31 cellular contexts compared by ENCODE assay signal in the genomic region with DNA sequence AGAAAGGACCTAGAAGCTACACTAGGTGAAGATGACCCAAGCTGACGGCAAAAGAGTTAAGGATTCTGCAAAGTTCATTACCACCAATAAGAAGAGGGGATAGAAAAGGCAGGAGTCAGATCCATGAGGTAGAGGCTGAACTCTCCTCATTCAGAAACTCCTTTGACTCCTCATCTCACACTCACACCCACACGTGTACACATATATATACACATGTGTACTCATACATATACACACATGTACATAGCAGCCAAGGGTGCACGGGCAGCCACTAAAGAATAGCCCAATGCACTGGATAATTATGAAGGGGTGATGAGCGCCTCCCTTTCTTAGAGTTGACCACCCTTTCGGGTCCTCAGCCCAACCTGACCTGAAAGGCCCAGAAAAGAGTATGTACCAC.
DNase-seq lines count a peak whose midpoint lies in the region; ATAC-seq, FAIRE-seq and TF ChIP-seq lines count a peak whose summit lies in the region.
"Had no signal": no experiment of that assay in that cellular context is flagged by ENCODE, and none has a peak within 500 bp of the region (broad histone marks: within the 10 kb centered on the region; RNA-seq: fewer than 3 reads in every experiment).

No MANE protein-coding gene starts in this region.

- no peak for ATAC-seq in HepG2
- ATAC-seq in right lobe of liver = no peak
- ATAC-seq: A549; CD8-positive, alpha-beta T cell had no signal

- H3K4me2 ChIP-seq in HepG2 (ENCODE audit: low read depth, low read length) = no peak overlapping the region
- H3K4me2 ChIP-seq: A549; BLaER1; BLaER1 treated with 17β-estradiol and CSF1 and Interleukin-3, amounts not matched to agents 10 nM and 100 nM had no signal

- H3K9ac ChIP-seq in HepG2 (ENCODE audit: insufficient read depth, low read depth, low read length) = no peak overlapping the region
- H3K9ac ChIP-seq: BLaER1; BLaER1 treated with 17β-estradiol and CSF1 and Interleukin-3, amounts not matched to agents 10 nM and 100 nM had no signal

- TF ChIP-seq POLR2A in HepG2 (IDR thresholded peaks at IDR 0.05; ENCODE audit: insufficient read depth in 1 of 2, low read depth in 2 of 2, low read length in 2 of 2) = no peak
- no peak for TF ChIP-seq POLR2A in right lobe of liver (IDR thresholded peaks at IDR 0.05)
- no peak for TF ChIP-seq POLR2A in esophagus muscularis mucosa (IDR thresholded peaks at IDR 0.05; ENCODE audit: low read depth)

- TF ChIP-seq RAD21 in HepG2 (CRISPR knock-in tag; IDR thresholded peaks at IDR 0.05) = no peak

- no peak overlapping the region for H2AFZ ChIP-seq in HepG2 (ENCODE audit: low read length)

- POLR2A ChIA-PET in HepG2 (lab: Yijun Ruan, JAX) = no interaction called here

- no peak for FAIRE-seq in HepG2 (lab: Jason Lieb, UNC)
- FAIRE-seq: A204.1, D721Med had no signal

- H3K27me3 ChIP-seq in HepG2 (ENCODE audit: control insufficient read depth in 1 of 2, insufficient read depth in 2 of 2, low read length in 2 of 2) (no peaks in the 10 kb centered on the region), right lobe of liver (no peaks in the 10 kb centered on the region), esophagus muscularis mucosa (peaks cover 0 to 3% (median 0%) of the 10 kb centered on the region in 4 donors)
- H3K27me3 ChIP-seq: BE2C; BLaER1; BLaER1 treated with 17β-estradiol and CSF1 and Interleukin-3, amounts not matched to agents 10 nM and 100 nM had no signal

- intact Hi-C loops in HepG2 (cut with micrococcal nuclease; ENCODE audit: unreplicated experiment) = no loop called here
- intact Hi-C loops in right lobe of liver (cut with DNase I) = no loop called here
- intact Hi-C loops in esophagus muscularis mucosa (cut with DNase I) = no loop called here

- H3K79me2 ChIP-seq in HepG2 (ENCODE audit: insufficient read depth, low read length) = no peaks in the 10 kb centered on the region

- H3K4me1 ChIP-seq in HepG2 (ENCODE audit: insufficient read depth, low read length) (no peaks in the 10 kb centered on the region), right lobe of liver (no peaks in the 10 kb centered on the region), esophagus muscularis mucosa (peaks cover 0 to 5% (median 2%) of the 10 kb centered on the region in 4 donors)
- H3K4me1 ChIP-seq: A549, BE2C, BLaER1, Caco-2 had no signal

- BruUV-seq in HepG2 (replicated peaks; lab: Mats Ljungman, UMichigan) = no TSS peak

- CTCF ChIA-PET in HepG2 (lab: Yijun Ruan, JAX; ENCODE audit: low intra/inter-chr PET ratio, low total read pairs) = no interaction called here

- H3K4me3 ChIP-seq in HepG2 (replicated peaks in 1 of 3; ENCODE audit: insufficient read depth in 1 of 3, low read depth in 2 of 3, low read length in 3 of 3) = no peak overlapping the region
- no peak overlapping the region for H3K4me3 ChIP-seq in right lobe of liver
- H3K4me3 ChIP-seq in esophagus muscularis mucosa = no peak overlapping the region
- H3K4me3 ChIP-seq: A549; BLaER1; BLaER1 treated with 17β-estradiol and CSF1 and Interleukin-3, amounts not matched to agents 10 nM and 100 nM had no signal

- H3K27ac ChIP-seq in HepG2 (ENCODE audit: extremely low read length, insufficient read depth, low read length) (no peak overlapping the region), right lobe of liver (no peak overlapping the region), esophagus muscularis mucosa (replicated peaks in 1 of 4) (no peak overlapping the region)
- H3K27ac ChIP-seq: 22Rv1; A549; BLaER1; BLaER1 treated with 17β-estradiol and CSF1 and Interleukin-3, amounts not matched to agents 10 nM and 100 nM; C4-2B had no signal

- H4K20me1 ChIP-seq in HepG2 (ENCODE audit: insufficient read depth, low read length) = no peaks in the 10 kb centered on the region
- H4K20me1 ChIP-seq: BLaER1; BLaER1 treated with 17β-estradiol and CSF1 and Interleukin-3, amounts not matched to agents 10 nM and 100 nM had no signal

- H3K9me3 ChIP-seq in HepG2 (ENCODE audit: low read length) (peaks cover 96% of the 10 kb centered on the region), right lobe of liver (no peaks in the 10 kb centered on the region), esophagus muscularis mucosa (no peaks in the 10 kb centered on the region)
- H3K9me3 ChIP-seq: A549; BE2C; BLaER1; BLaER1 treated with 17β-estradiol and CSF1 and Interleukin-3, amounts not matched to agents 10 nM and 100 nM; Caco-2 had no signal

- no peak for TF ChIP-seq CTCF in HepG2 (CRISPR knock-in tag; IDR thresholded peaks at IDR 0.05)
- no peak for TF ChIP-seq CTCF in right lobe of liver (IDR thresholded peaks at IDR 0.05)
- no peak for TF ChIP-seq CTCF in esophagus muscularis mucosa (IDR thresholded peaks at IDR 0.05)

- WGBS in HepG2 (ENCODE audit: low lambda C conversion rate) = 2% methylated on average over 5 of the region's 5 CpGs
- 44% methylated on average over 4 of the region's 5 CpGs for WGBS in right lobe of liver (ENCODE audit: insufficient coverage, low coverage, low lambda C conversion rate, missing lambda C conversion rate)
- 90% methylated on average over 5 of the region's 5 CpGs for WGBS in esophagus muscularis mucosa

- DNase-seq in HepG2 (ENCODE audit: low spot score) (no peak), right lobe of liver (no peak), esophagus muscularis mucosa (ENCODE audit: extremely low spot score) (peak; percentile 8), HCEC 1CT (no peak)
- DNase-seq: 8988T; ACHN; AML-193; BE2C; C1 segment of cervical spinal cord; Caco-2; Calu3; CD4-positive, alpha-beta memory T cell; CD4-positive, alpha-beta T cell; CD4-positive, CD25-positive, alpha-beta regulatory T cell; CD8-positive, alpha-beta memory T cell; CD8-positive, alpha-beta T cell; COR-L47; DMS 273 treated with DMSO at 0.1 percent for 48 hours; DMS153; DMS53; DMS79; DMS79 treated with DMSO at 0.1 percent for 48 hours; DND-41; EL had no signal

- TF ChIP-seq EP300 in HepG2 (IDR thresholded peaks at IDR 0.05; ENCODE audit: low read depth in 2 of 2, low read length in 2 of 2) (no peak), HepG2 (CRISPR knock-in tag; IDR thresholded peaks at IDR 0.05; ENCODE audit: borderline replicate concordance) (no peak), esophagus muscularis mucosa (IDR thresholded peaks at IDR 0.05) (no peak)

- no peaks in the 10 kb centered on the region for H3K36me3 ChIP-seq in HepG2 (replicated peaks in 1 of 2; ENCODE audit: control insufficient read depth in 1 of 2, insufficient read depth in 2 of 2, low read length in 2 of 2)
- H3K36me3 ChIP-seq in right lobe of liver = no peaks in the 10 kb centered on the region
- H3K36me3 ChIP-seq in esophagus muscularis mucosa = no peaks in the 10 kb centered on the region
- H3K36me3 ChIP-seq: BE2C; BLaER1; BLaER1 treated with 17β-estradiol and CSF1 and Interleukin-3, amounts not matched to agents 10 nM and 100 nM had no signal

- in situ Hi-C loops in HepG2 (cut with HindIII; ENCODE audit: extremely low pct_ligation_motif_present, low pct_unique_long_range_greater_than_20kb) = no loop called here

TF ChIP-seq in HepG2, 621 proteins besides CTCF, POLR2A, EP300 and RAD21:
- TF ChIP-seq, protein P1, sequence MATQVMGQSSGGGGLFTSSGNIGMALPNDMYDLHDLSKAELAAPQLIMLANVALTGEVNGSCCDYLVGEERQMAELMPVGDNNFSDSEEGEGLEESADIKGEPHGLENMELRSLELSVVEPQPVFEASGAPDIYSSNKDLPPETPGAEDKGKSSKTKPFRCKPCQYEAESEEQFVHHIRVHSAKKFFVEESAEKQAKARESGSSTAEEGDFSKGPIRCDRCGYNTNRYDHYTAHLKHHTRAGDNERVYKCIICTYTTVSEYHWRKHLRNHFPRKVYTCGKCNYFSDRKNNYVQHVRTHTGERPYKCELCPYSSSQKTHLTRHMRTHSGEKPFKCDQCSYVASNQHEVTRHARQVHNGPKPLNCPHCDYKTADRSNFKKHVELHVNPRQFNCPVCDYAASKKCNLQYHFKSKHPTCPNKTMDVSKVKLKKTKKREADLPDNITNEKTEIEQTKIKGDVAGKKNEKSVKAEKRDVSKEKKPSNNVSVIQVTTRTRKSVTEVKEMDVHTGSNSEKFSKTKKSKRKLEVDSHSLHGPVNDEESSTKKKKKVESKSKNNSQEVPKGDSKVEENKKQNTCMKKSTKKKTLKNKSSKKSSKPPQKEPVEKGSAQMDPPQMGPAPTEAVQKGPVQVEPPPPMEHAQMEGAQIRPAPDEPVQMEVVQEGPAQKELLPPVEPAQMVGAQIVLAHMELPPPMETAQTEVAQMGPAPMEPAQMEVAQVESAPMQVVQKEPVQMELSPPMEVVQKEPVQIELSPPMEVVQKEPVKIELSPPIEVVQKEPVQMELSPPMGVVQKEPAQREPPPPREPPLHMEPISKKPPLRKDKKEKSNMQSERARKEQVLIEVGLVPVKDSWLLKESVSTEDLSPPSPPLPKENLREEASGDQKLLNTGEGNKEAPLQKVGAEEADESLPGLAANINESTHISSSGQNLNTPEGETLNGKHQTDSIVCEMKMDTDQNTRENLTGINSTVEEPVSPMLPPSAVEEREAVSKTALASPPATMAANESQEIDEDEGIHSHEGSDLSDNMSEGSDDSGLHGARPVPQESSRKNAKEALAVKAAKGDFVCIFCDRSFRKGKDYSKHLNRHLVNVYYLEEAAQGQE (IDR thresholded peaks at IDR 0.05; ENCODE audit: borderline replicate concordance in 1 of 2, low read depth in 1 of 2, low read length in 2 of 2) = no peak
- TF ChIP-seq PCBP1 (IDR thresholded peaks at IDR 0.05; ENCODE audit: borderline replicate concordance, low read depth, low read length) = no peak
- TF ChIP-seq BRD4 (CRISPR knock-in tag; IDR thresholded peaks at IDR 0.05) = no peak
- no peak for TF ChIP-seq KDM5B (CRISPR knock-in tag; IDR thresholded peaks at IDR 0.05; ENCODE audit: borderline replicate concordance)
- TF ChIP-seq ADNP (CRISPR knock-in tag; IDR thresholded peaks at IDR 0.05) = no peak
- peak; percentile 91 for TF ChIP-seq MNT (IDR thresholded peaks at IDR 0.05)
